21 cellular contexts compared by ENCODE assay signal in the genomic region with DNA sequence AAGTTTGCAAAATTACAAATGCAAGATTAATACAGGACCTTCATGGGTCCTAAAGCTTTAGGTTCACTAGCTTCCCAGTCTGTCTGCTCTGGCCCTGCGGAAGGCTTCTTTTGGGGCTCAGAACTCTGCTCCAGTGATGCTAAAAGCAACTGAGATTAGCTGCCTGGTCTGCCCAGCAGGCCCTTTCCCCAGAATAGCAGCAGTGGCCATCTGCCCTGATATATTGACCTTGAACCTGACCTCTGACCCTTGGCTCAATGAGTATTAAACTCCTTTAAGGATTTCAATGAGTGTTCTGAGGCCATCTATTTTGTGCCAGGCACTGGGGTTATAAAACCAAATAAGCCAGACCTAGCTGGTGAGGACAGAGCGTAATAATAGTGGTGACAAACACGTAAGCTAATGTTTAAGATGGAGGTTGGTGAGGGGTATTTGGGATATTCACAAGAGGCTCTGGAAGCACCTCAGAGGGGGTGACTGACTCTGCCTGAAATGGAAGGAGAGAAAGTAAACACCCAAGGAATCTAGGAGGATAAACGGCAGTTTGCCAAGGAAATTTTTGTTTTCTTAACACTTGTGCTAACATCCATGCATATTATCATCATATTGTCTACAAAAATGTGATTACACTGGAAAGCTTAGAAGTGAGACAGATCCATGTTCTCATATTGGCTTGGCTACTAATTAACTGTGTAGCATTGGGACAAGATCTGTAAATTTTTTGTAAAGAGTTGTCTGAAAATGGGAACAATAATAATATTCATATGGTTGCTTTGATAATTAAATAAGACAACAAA. TPM values are rescaled to one million over a fixed set of nuclear protein-coding genes. Genes with fewer than 3 reads are reported as not detected.
A peak's percentile ranks its signal among the peaks of the same experiment; 100 is the strongest.
DNase-seq lines count a peak whose midpoint lies in the region; ATAC-seq, FAIRE-seq and TF ChIP-seq lines count a peak whose summit lies in the region.
"Had no signal": no experiment of that assay in that cellular context is flagged by ENCODE, and none has a peak within 500 bp of the region (broad histone marks: within the 10 kb centered on the region; RNA-seq: fewer than 3 reads in every experiment).

No MANE protein-coding gene starts in this region.

- TF ChIP-seq CTCF in A549 (IDR thresholded peaks at IDR 0.05) (no peak), LNCaP clone FGC (IDR thresholded peaks at IDR 0.05; ENCODE audit: control insufficient read depth, extremely low read depth, insufficient read depth) (no peak), K562 (IDR thresholded peaks at IDR 0.05 in 2 of 3, conservative IDR thresholded peaks at IDR 0.05 in 1 of 3; ENCODE audit: insufficient read depth in 2 of 3, low read depth in 1 of 3, low read length in 3 of 3) (no peak), nephron (IDR thresholded peaks at IDR 0.05; ENCODE audit: unreplicated experiment in 3 of 3) (no peak)

- no TSS peak for BruUV-seq in K562 (replicated peaks; lab: Mats Ljungman, UMichigan)

- H3K4me1 Mint-ChIP-seq in nephron, result peaks cover 14% of the 10 kb centered on the region
- no peaks in the 10 kb centered on the region for H3K4me1 Mint-ChIP-seq in activated T-cell treated with anti-CD3 and anti-CD28 coated beads, Interleukin-2, amount 50 U/mL, for 72 hours (ENCODE audit: low read depth)
- H3K4me1 Mint-ChIP-seq: B cell had no signal

- H3K27ac ChIP-seq in A549, result no peak overlapping the region
- no peak overlapping the region for H3K27ac ChIP-seq in K562 (ENCODE audit: extremely low read depth, low read depth, low read length)
- H3K27ac ChIP-seq: BLaER1, C4-2B had no signal

- H4K20me1 ChIP-seq in K562 (replicated peaks; ENCODE audit: control insufficient read depth, insufficient read depth, low read length), result no peaks in the 10 kb centered on the region
- H4K20me1 ChIP-seq: BLaER1 had no signal

- FAIRE-seq in A549 (lab: Jason Lieb, UNC) (no peak), K562 (lab: Jason Lieb, UNC) (no peak)
- FAIRE-seq: G401.6, GM12892 had no signal

- H3K4me3 ChIP-seq in A549 (no peak overlapping the region), LNCaP clone FGC (ENCODE audit: low read depth, low read length) (no peak overlapping the region), K562 (no peak overlapping the region)
- H3K4me3 ChIP-seq: BLaER1, GM23338 had no signal

- TF ChIP-seq RAD21 in A549 (conservative IDR thresholded peaks at IDR 0.05 in 1 of 2, IDR thresholded peaks at IDR 0.05 in 1 of 2) (no peak), K562 (CRISPR knock-in tag; conservative IDR thresholded peaks at IDR 0.05 in 1 of 2, IDR thresholded peaks at IDR 0.05 in 1 of 2) (no peak)

- no peak; a peak in 1 of 6 replicates for ATAC-seq in A549
- ATAC-seq in K562, result no peak
- ATAC-seq in activated T-cell treated with anti-CD3 and anti-CD28 coated beads, Interleukin-2, amount 50 U/mL, for 72 hours (replicated peaks in 1 of 2), result no peak
- ATAC-seq: CD8-positive, alpha-beta T cell; GM23338; HCT116 had no signal

- H3K4me2 ChIP-seq in A549 (0 out of 3 replicates have a peak overlapping the region, but pooled peaks have one; percentile 12), K562 (ENCODE audit: insufficient read depth, low read length) (no peak overlapping the region)
- H3K4me2 ChIP-seq: BLaER1, GM23338 had no signal

- 60% methylated on average over 4 of the region's 4 CpGs for WGBS in A549 (ENCODE audit: missing lambda C conversion rate)
- 13% methylated on average over 4 of the region's 4 CpGs for WGBS in K562 (ENCODE audit: insufficient coverage, low coverage, missing lambda C conversion rate)

- intact Hi-C loops in K562 (cut with micrococcal nuclease), result no loop called here

- TF ChIP-seq POLR2A in A549 (IDR thresholded peaks at IDR 0.05; ENCODE audit: low read length) (no peak), K562 (conservative IDR thresholded peaks at IDR 0.05) (no peak)

- no peak for TF ChIP-seq EP300 in A549 (IDR thresholded peaks at IDR 0.05)
- no peak for TF ChIP-seq EP300 in K562 (IDR thresholded peaks at IDR 0.05; ENCODE audit: low read length)

- POLR2A ChIA-PET in A549 (lab: Yijun Ruan, JAX) (no interaction called here), K562 (lab: Yijun Ruan, JAX) (interaction anchor here (1.5 kb wide), 1 partner anchor 11 kb away, joined by 3 read pairs; no protein-coding TSS in a partner anchor)

- H3K27me3 Mint-ChIP-seq in nephron (ENCODE audit: low read depth), result no peaks in the 10 kb centered on the region
- H3K27me3 Mint-ChIP-seq in activated T-cell treated with anti-CD3 and anti-CD28 coated beads, Interleukin-2, amount 50 U/mL, for 72 hours (ENCODE audit: low read depth), result no peaks in the 10 kb centered on the region
- H3K27me3 Mint-ChIP-seq: B cell had no signal

- H3K4me1 ChIP-seq in A549 (peaks cover 18% of the 10 kb centered on the region), K562 (replicated peaks in 1 of 2; ENCODE audit: control insufficient read depth in 2 of 2, insufficient read depth in 2 of 2, low read length in 2 of 2) (no peaks in the 10 kb centered on the region)
- H3K4me1 ChIP-seq: BLaER1 had no signal

- peaks cover 26 to 33% of the 10 kb centered on the region in 2 experiments for H3K27me3 ChIP-seq in K562 (ENCODE audit: control insufficient read depth in 2 of 2, insufficient read depth in 2 of 2, low read length in 2 of 2)
- H3K27me3 ChIP-seq: BLaER1 had no signal

- H3K36me3 Mint-ChIP-seq in nephron (ENCODE audit: low read depth), result no peaks in the 10 kb centered on the region
- no peaks in the 10 kb centered on the region for H3K36me3 Mint-ChIP-seq in activated T-cell treated with anti-CD3 and anti-CD28 coated beads, Interleukin-2, amount 50 U/mL, for 72 hours (ENCODE audit: insufficient read depth in 2 of 2)
- H3K36me3 Mint-ChIP-seq: CD4-positive, CD25-positive, alpha-beta regulatory T cell; CD8-positive, alpha-beta T cell had no signal

- H3K27ac Mint-ChIP-seq in nephron, result peak overlapping the region in 2 of 3 experiments; percentile 21 to 52
- no peak overlapping the region for H3K27ac Mint-ChIP-seq in activated T-cell treated with anti-CD3 and anti-CD28 coated beads, Interleukin-2, amount 50 U/mL, for 72 hours
- H3K27ac Mint-ChIP-seq: B cell; CD4-positive, CD25-positive, alpha-beta regulatory T cell; CD8-positive, alpha-beta T cell; GM23338; H9 had no signal

- no peaks in the 10 kb centered on the region for H3K79me2 ChIP-seq in K562 (ENCODE audit: control insufficient read depth, insufficient read depth, low read length)

- no peaks in the 10 kb centered on the region for H3K9me3 Mint-ChIP-seq in nephron
- peaks cover 0 to 4% of the 10 kb centered on the region in 2 donors for H3K9me3 Mint-ChIP-seq in activated T-cell treated with anti-CD3 and anti-CD28 coated beads, Interleukin-2, amount 50 U/mL, for 72 hours
- H3K9me3 Mint-ChIP-seq: CD4-positive, CD25-positive, alpha-beta regulatory T cell; CD8-positive, alpha-beta T cell; GM23338; H9 had no signal

- no peaks in the 10 kb centered on the region for H3K9me1 ChIP-seq in K562 (ENCODE audit: control insufficient read depth, insufficient read depth, low read length)

- no peak overlapping the region for H2AFZ ChIP-seq in K562 (ENCODE audit: low read depth, low read length)
- H2AFZ ChIP-seq: GM23338 had no signal

- in situ Hi-C loops in K562 (cut with MboI), result no loop called here

- DNase-seq in A549 (ENCODE audit: low read depth in 1 of 2, low spot score in 1 of 2), result no peak
- peak; percentile 38 for DNase-seq in LNCaP clone FGC (ENCODE audit: low read depth)
- no peak for DNase-seq in K562 (ENCODE audit: extremely low read depth in 1 of 4, low spot score in 3 of 4)
- no peak for DNase-seq in activated T-cell treated with anti-CD3 and anti-CD28 coated beads, Interleukin-2, amount 50 U/mL, for 72 hours
- DNase-seq in LoVo (ENCODE audit: low spot score), result no peak
- DNase-seq in EL, result no peak
- DNase-seq in COR-L47 (lab: John Stamatoyannopoulos, UW), result no peak
- DNase-seq: Calu3; CD4-positive, CD25-positive, alpha-beta regulatory T cell; CD8-positive, alpha-beta T cell; DMS53; DMS79 treated with DMSO at 0.1 percent for 48 hours; H9 had no signal

- H3K4me3 Mint-ChIP-seq in nephron, result no peak overlapping the region
- H3K4me3 Mint-ChIP-seq in activated T-cell treated with anti-CD3 and anti-CD28 coated beads, Interleukin-2, amount 50 U/mL, for 72 hours, result no peak overlapping the region
- H3K4me3 Mint-ChIP-seq: B cell; CD4-positive, CD25-positive, alpha-beta regulatory T cell; CD8-positive, alpha-beta T cell; GM23338; H9 had no signal

- no peaks in the 10 kb centered on the region for H3K36me3 ChIP-seq in K562 (ENCODE audit: control insufficient read depth, insufficient read depth, low read length)
- H3K36me3 ChIP-seq: BLaER1 had no signal

- CTCF ChIA-PET in A549 (lab: Yijun Ruan, JAX), result no interaction called here
- CTCF ChIA-PET in K562 (lab: Yijun Ruan, JAX; ENCODE audit: low intra/inter-chr PET ratio), result no interaction called here

- H3K9ac ChIP-seq in K562 (ENCODE audit: insufficient read depth in 1 of 2, low read depth in 2 of 2, low read length in 2 of 2), result no peak overlapping the region
- H3K9ac ChIP-seq: BLaER1 had no signal

- H3K9me3 ChIP-seq in A549, result no peaks in the 10 kb centered on the region
- H3K9me3 ChIP-seq in K562 (replicated peaks; ENCODE audit: control insufficient read depth, insufficient read depth, low read depth, low read length), result no peaks in the 10 kb centered on the region
- H3K9me3 ChIP-seq: BLaER1 had no signal

RNA-seq across cellular contexts. Expression of gene LCLAT1, which starts 50.4 kb away (rescaled TPM):
- polyA plus RNA-seq in A549 (2011; rRNA removed) (55.7 and 71.0 TPM in 2 replicates), A549 (2017; fragmentation: RNase III; extraction: RNeasy Plus Mini Kit Qiagen cat#74134 plus additional on column Dnase treatment) (17.7 to 19.5 TPM (median 17.9 TPM) in 3 replicates), K562 (2011; rRNA removed) (15.4 and 25.4 TPM in 2 replicates), K562 (2014; fragmentation: Illumina TruSeq; extraction: Trizol) (10.3 and 12.8 TPM in 2 replicates), K562 (2014; fragmentation: Nextera tagmentation; extraction: Ambion mirVana) (10 to 100 TPM; 29.4 to 63.3 TPM), K562 (2014; rRNA removed) (8.9 and 12.6 TPM in 2 replicates)
- 12.3 and 13.7 TPM in 2 replicates for polyA plus RNA-seq in A549 (2012; cell fraction: cytosol; rRNA removed)
- polyA plus RNA-seq in A549 (2012; cell fraction: nucleus; rRNA removed), result 10.3 and 14.2 TPM in 2 replicates
- 67.1 and 80.2 TPM in 2 replicates for polyA minus RNA-seq in A549 (2011; rRNA and poly(A)+ RNA removed)
- 59.6 and 95.0 TPM in 2 replicates for total RNA-seq in K562 (2011; cell fraction: chromatin; rRNA removed; ENCODE audit: low replicate concordance)
- total RNA-seq in K562 (2011; cell fraction: nucleolus; rRNA removed), result 20.0 and 25.8 TPM in 2 replicates
- 38.7 and 54.7 TPM in 2 replicates for total RNA-seq in K562 (2011; cell fraction: nucleoplasm; rRNA removed)
- total RNA-seq in K562 (2014; rRNA removed) (12.1 and 12.2 TPM in 2 replicates), K562 (2014; rRNA removed; fragmentation: Illumina TruSeq; extraction: Trizol) (27.0 and 27.1 TPM in 2 replicates), K562 (2015; rRNA removed; fragmentation: Illumina TruSeq; extraction: Trizol) (21.5 and 22.9 TPM in 2 replicates), K562 (2021) (28.6 and 29.7 TPM in 2 replicates)
- 7.2 and 9.5 TPM in 2 replicates for polyA plus RNA-seq in K562 (2011; cell fraction: cytosol; rRNA removed)
- polyA plus RNA-seq in K562 (2011; cell fraction: nucleus; rRNA removed), result 7.9 and 10.6 TPM in 2 replicates
- polyA plus RNA-seq in K562 (2012), result 4.2 and 6.3 TPM in 2 replicates
- 84.0 and 84.7 TPM in 2 replicates for polyA minus RNA-seq in K562 (2011; rRNA and poly(A)+ RNA removed)
- polyA minus RNA-seq in K562 (2011; cell fraction: cytosol; rRNA and poly(A)+ RNA removed), result 17.6 and 25.5 TPM in 2 replicates
- polyA minus RNA-seq in K562 (2011; cell fraction: nucleus; rRNA and poly(A)+ RNA removed), result 28.4 and 38.2 TPM in 2 replicates
- 10 to 100 TPM; 46.6 to 51.6 TPM for total RNA-seq in activated T-cell treated with anti-CD3 and anti-CD28 coated beads, Interleukin-2, amount 50 U/mL, for 72 hours
